ENCODE assay signal across 22 cellular contexts in the genomic region with DNA sequence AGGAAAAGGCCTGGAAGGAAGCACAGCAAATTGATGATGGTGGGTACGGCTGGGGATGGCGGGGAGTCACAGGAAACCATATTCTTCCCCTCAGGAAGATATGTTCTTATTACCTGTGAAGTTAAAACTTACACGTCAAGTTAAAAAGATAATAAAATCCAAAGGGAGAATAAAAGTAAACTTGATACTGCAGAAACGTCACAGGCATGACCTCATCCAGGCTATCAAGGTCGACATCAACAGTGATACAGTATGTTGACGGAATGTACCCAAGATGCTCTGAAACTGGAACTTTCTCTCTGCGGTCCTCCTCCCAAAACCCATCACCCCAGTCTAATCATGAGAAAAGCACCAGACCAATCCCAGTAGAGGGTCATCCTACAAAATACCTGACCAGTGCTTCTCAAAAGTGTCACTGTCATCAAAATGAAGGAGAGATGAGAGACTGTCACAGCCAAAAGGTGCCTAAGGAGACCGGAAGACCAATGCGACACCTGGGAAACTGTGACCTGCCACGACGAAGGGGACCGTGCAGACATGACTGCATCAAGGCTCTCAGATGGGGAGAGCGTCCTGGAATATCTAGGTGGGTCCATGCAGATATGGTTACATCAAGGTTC.
"Had no signal": no experiment of that assay in that cellular context is flagged by ENCODE, and none has a peak within 500 bp of the region (broad histone marks: within the 10 kb centered on the region; RNA-seq: fewer than 3 reads in every experiment).

No MANE protein-coding gene starts in this region.

- H3K9me3 ChIP-seq: MG63 had no signal

- H3K27me3 ChIP-seq: MG63 had no signal

- H3K4me3 ChIP-seq: MG63 had no signal

- H3K27ac ChIP-seq: RWPE1 had no signal

- ATAC-seq: Panc1, PC-3, SK-N-SH treated with all-trans-retinoic acid at 6 μM for 48 hours had no signal

- DNase-seq: Karpas-422, KG1, MG63, NCI-H1092, NCI-H1105 treated with DMSO at 0.1 percent for 48 hours, NCI-H1417 treated with DMSO at 0.1 percent for 48 hours, NCI-H146, NCI-H1694 treated with DMSO at 0.1 percent for 48 hours, NCI-H1930, NCI-H2081, NCI-H2107, NCI-H2227 treated with DMSO at 0.1 percent for 48 hours, NCI-H446, NCI-H510A, NCI-H524 treated with DMSO at 0.1 percent for 48 hours, NCI-H69, NCI-H774, PC-3, SHP77 had no signal
